In genomic region chr6:31203345-31203979, GRCh38 we compare ENCODE assay signal across 1 cellular context.
TF ChIP-seq lines count a peak whose summit lies in the region.

No MANE protein-coding gene starts in this region.

TF ChIP-seq in GM12878, 131 proteins besides CTCF, POLR2A, EP300 and RAD21 (continued from another document and continues in another):
- TF ChIP-seq FOXK2 (IDR thresholded peaks at IDR 0.05) (peak; percentile 92), SP1 (IDR thresholded peaks at IDR 0.05; ENCODE audit: low read depth, low read length) (peak; percentile 29), MEF2A (IDR thresholded peaks at IDR 0.05; ENCODE audit: insufficient read depth, low read depth, low read length) (no peak), BHLHE40 (IDR thresholded peaks at IDR 0.05; ENCODE audit: borderline replicate concordance in 1 of 2, low read depth in 2 of 2, low read length in 1 of 2) (peak; percentile 95 to 97), SUPT20H (IDR thresholded peaks at IDR 0.05; ENCODE audit: borderline replicate concordance, control insufficient read depth, low read depth, low read length) (no peak), SRF (IDR thresholded peaks at IDR 0.05; ENCODE audit: low read depth in 2 of 2, low read length in 2 of 2) (peak in 1 of 2 experiments; percentile 5; a peak in 1 of 4 replicates), E4F1 (IDR thresholded peaks at IDR 0.05; ENCODE audit: borderline replicate concordance, partially characterized antibody) (no peak), IRF5 (IDR thresholded peaks at IDR 0.05; ENCODE audit: borderline replicate concordance) (no peak), E2F4 (IDR thresholded peaks at IDR 0.05; ENCODE audit: low read depth, low read length) (no peak), NFYA (IDR thresholded peaks at IDR 0.05; ENCODE audit: borderline replicate concordance, low read depth, low read length) (no peak), ZZZ3 (IDR thresholded peaks at IDR 0.05; ENCODE audit: control insufficient read depth, insufficient read length, low read depth) (no peak), ZNF384 (IDR thresholded peaks at IDR 0.05; ENCODE audit: borderline replicate concordance, low read depth, low read length) (peak; percentile 80), SIN3A (IDR thresholded peaks at IDR 0.05; ENCODE audit: low read depth, low read length) (0 out of 2 replicates have a peak, but pooled peaks have one; percentile 48), MTA3 (IDR thresholded peaks at IDR 0.05; ENCODE audit: borderline replicate concordance, low read length) (no peak; the same call in 1 of the 2 replicates), HDGF (IDR thresholded peaks at IDR 0.05) (no peak), HCFC1 (IDR thresholded peaks at IDR 0.05; ENCODE audit: low read length) (no peak), ATF2 (IDR thresholded peaks at IDR 0.05; ENCODE audit: low read length) (peak; percentile 76), BCL3 (IDR thresholded peaks at IDR 0.05; ENCODE audit: borderline replicate concordance, insufficient read depth, low read depth, low read length, poor library complexity, severe bottlenecking) (peak; percentile 65), ETV6 (conservative IDR thresholded peaks at IDR 0.05 in 1 of 2, IDR thresholded peaks at IDR 0.05 in 1 of 2; ENCODE audit: borderline replicate concordance in 1 of 2, low read depth in 1 of 2) (peak in 1 of 2 experiments; percentile 42; a peak in 1 of 4 replicates), ZSCAN29 (IDR thresholded peaks at IDR 0.05) (no peak; the same call in 1 of the 2 replicates), BACH1 (IDR thresholded peaks at IDR 0.05; ENCODE audit: borderline replicate concordance) (peak; percentile 95; the same call in 1 of the 2 replicates), RUNX3 (IDR thresholded peaks at IDR 0.05; ENCODE audit: low read length) (peak; percentile 68), NR2C2 (IDR thresholded peaks at IDR 0.05; ENCODE audit: borderline replicate concordance, control insufficient read depth, insufficient read length, low read depth) (no peak), RCOR1 (conservative IDR thresholded peaks at IDR 0.05; ENCODE audit: low read depth, low read length) (no peak), GATAD2B (conservative IDR thresholded peaks at IDR 0.05; ENCODE audit: low read depth) (peak; percentile 62; the same call in 1 of the 2 replicates), ASH2L (IDR thresholded peaks at IDR 0.05; ENCODE audit: borderline replicate concordance, low read depth) (no peak), NFXL1 (IDR thresholded peaks at IDR 0.05; ENCODE audit: borderline replicate concordance) (no peak), EGR1 (IDR thresholded peaks at IDR 0.05; ENCODE audit: borderline replicate concordance in 1 of 2, low read depth in 2 of 2, low read length in 2 of 2) (no peak), POLR2AphosphoS2 (IDR thresholded peaks at IDR 0.05; ENCODE audit: low read depth, low read length) (peak; percentile 58; the same call in 1 of the 2 replicates), IKZF1 (conservative IDR thresholded peaks at IDR 0.05) (peak; percentile 77), CEBPZ (IDR thresholded peaks at IDR 0.05; ENCODE audit: low read depth, low read length) (no peak), IRF4 (IDR thresholded peaks at IDR 0.05; ENCODE audit: low read depth, low read length) (peak; percentile 94), KDM1A (IDR thresholded peaks at IDR 0.05; ENCODE audit: borderline replicate concordance) (no peak), SMAD1 (IDR thresholded peaks at IDR 0.05; ENCODE audit: low read depth, partially characterized antibody) (no peak), SKIL (IDR thresholded peaks at IDR 0.05; ENCODE audit: low read depth, poor library complexity, severe bottlenecking) (peak; percentile 59), MTA2 (IDR thresholded peaks at IDR 0.05; ENCODE audit: low read depth) (peak; percentile 73), ZNF274 (IDR thresholded peaks at IDR 0.05; ENCODE audit: insufficient read depth, insufficient read length) (no peak), LARP7 (IDR thresholded peaks at IDR 0.05) (no peak), CHD1 (IDR thresholded peaks at IDR 0.05; ENCODE audit: low read depth, low read length) (no peak; the same call in 1 of the 2 replicates), RELA (IDR thresholded peaks at IDR 0.05; ENCODE audit: borderline replicate concordance, partially characterized antibody) (no peak), KLF5 (IDR thresholded peaks at IDR 0.05; ENCODE audit: partially characterized antibody) (peak; percentile 56), SUZ12 (IDR thresholded peaks at IDR 0.05; ENCODE audit: unreplicated experiment) (no peak), YBX1 (IDR thresholded peaks at IDR 0.05) (no peak), NR2C1 (IDR thresholded peaks at IDR 0.05) (no peak), MEF2B (IDR thresholded peaks at IDR 0.05; ENCODE audit: partially characterized antibody, poor library complexity, severe bottlenecking) (peak; percentile 69), ZBTB4 (CRISPR knock-in tag; IDR thresholded peaks at IDR 0.05) (no peak), SMAD5 (IDR thresholded peaks at IDR 0.05; ENCODE audit: low read depth) (no peak), EED (IDR thresholded peaks at IDR 0.05; ENCODE audit: low read depth) (peak; percentile 84), TBL1XR1 (IDR thresholded peaks at IDR 0.05; ENCODE audit: low read depth, low read length) (peak; percentile 27; the same call in 1 of the 2 replicates)
